ENCODE assay signal across 1 cellular context in the genomic region with DNA sequence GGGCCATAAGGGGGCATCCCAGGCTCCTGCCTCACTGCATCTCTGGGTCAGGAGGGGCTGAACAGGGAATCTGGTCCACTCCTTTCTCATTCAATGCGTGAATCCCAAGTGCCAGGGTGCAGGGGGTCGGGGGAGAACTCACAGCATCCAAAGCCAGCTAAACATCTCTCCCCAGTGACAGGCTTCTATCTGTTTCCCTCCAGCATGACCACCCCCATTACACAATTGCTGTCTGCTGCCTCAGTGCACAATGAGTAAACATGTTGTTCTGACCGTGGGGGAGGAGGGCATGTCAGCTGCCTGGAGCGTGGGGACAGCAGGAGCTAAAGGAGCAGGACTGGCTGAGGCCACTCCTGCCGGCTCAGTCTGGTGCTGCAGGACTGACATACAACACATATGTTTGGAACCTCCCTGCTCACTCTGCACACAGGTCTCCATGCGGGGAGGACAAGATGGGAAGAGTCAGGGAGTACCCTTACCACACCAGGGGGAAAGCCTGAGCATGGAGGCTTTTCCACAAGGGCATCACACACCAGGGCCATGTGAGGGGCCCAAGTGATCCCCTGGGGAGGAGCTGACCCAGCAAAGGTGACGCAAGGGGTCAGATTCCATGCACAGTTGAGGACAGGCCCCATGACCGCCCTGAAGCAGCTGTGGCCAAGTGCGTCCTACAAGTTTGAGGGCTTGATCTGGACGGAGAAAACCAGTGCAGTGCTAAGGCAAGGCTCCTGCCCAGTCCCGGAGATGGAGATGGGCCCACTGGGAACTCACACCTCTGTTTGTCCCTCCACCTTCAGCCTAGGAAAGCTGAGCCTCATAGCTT.
A peak's percentile ranks its signal among the peaks of the same experiment; 100 is the strongest.
TF ChIP-seq lines count a peak whose summit lies in the region.

No MANE protein-coding gene starts in this region.

TF ChIP-seq in HepG2, 621 proteins besides CTCF, POLR2A, EP300 and RAD21 (continues in another document):
- TF ChIP-seq XRCC5 (optimal IDR thresholded peaks at IDR 0.05; ENCODE audit: low read length) = peak; percentile 39
- TF ChIP-seq, protein P1, sequence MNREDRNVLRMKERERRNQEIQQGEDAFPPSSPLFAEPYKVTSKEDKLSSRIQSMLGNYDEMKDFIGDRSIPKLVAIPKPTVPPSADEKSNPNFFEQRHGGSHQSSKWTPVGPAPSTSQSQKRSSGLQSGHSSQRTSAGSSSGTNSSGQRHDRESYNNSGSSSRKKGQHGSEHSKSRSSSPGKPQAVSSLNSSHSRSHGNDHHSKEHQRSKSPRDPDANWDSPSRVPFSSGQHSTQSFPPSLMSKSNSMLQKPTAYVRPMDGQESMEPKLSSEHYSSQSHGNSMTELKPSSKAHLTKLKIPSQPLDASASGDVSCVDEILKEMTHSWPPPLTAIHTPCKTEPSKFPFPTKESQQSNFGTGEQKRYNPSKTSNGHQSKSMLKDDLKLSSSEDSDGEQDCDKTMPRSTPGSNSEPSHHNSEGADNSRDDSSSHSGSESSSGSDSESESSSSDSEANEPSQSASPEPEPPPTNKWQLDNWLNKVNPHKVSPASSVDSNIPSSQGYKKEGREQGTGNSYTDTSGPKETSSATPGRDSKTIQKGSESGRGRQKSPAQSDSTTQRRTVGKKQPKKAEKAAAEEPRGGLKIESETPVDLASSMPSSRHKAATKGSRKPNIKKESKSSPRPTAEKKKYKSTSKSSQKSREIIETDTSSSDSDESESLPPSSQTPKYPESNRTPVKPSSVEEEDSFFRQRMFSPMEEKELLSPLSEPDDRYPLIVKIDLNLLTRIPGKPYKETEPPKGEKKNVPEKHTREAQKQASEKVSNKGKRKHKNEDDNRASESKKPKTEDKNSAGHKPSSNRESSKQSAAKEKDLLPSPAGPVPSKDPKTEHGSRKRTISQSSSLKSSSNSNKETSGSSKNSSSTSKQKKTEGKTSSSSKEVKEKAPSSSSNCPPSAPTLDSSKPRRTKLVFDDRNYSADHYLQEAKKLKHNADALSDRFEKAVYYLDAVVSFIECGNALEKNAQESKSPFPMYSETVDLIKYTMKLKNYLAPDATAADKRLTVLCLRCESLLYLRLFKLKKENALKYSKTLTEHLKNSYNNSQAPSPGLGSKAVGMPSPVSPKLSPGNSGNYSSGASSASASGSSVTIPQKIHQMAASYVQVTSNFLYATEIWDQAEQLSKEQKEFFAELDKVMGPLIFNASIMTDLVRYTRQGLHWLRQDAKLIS (CRISPR knock-in tag; IDR thresholded peaks at IDR 0.05) = no peak
- TF ChIP-seq ZNF792 (CRISPR knock-in tag; IDR thresholded peaks at IDR 0.05) = peak; percentile 94
- TF ChIP-seq, protein P2, sequence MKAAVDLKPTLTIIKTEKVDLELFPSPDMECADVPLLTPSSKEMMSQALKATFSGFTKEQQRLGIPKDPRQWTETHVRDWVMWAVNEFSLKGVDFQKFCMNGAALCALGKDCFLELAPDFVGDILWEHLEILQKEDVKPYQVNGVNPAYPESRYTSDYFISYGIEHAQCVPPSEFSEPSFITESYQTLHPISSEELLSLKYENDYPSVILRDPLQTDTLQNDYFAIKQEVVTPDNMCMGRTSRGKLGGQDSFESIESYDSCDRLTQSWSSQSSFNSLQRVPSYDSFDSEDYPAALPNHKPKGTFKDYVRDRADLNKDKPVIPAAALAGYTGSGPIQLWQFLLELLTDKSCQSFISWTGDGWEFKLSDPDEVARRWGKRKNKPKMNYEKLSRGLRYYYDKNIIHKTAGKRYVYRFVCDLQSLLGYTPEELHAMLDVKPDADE (CRISPR knock-in tag; IDR thresholded peaks at IDR 0.05) = no peak
- peak; percentile 55; the same call in 1 of the 2 replicates for TF ChIP-seq FOXO1 (CRISPR knock-in tag; IDR thresholded peaks at IDR 0.05)
- no peak for TF ChIP-seq ZSCAN29 (CRISPR knock-in tag; conservative IDR thresholded peaks at IDR 0.05)
- TF ChIP-seq DNMT3B (CRISPR knock-in tag; conservative IDR thresholded peaks at IDR 0.05) = no peak
- no peak for TF ChIP-seq ZFP41 (CRISPR knock-in tag; IDR thresholded peaks at IDR 0.05; ENCODE audit: borderline replicate concordance)
- TF ChIP-seq, protein P3, sequence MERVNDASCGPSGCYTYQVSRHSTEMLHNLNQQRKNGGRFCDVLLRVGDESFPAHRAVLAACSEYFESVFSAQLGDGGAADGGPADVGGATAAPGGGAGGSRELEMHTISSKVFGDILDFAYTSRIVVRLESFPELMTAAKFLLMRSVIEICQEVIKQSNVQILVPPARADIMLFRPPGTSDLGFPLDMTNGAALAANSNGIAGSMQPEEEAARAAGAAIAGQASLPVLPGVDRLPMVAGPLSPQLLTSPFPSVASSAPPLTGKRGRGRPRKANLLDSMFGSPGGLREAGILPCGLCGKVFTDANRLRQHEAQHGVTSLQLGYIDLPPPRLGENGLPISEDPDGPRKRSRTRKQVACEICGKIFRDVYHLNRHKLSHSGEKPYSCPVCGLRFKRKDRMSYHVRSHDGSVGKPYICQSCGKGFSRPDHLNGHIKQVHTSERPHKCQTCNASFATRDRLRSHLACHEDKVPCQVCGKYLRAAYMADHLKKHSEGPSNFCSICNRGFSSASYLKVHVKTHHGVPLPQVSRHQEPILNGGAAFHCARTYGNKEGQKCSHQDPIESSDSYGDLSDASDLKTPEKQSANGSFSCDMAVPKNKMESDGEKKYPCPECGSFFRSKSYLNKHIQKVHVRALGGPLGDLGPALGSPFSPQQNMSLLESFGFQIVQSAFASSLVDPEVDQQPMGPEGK (CRISPR knock-in tag; IDR thresholded peaks at IDR 0.05) = peak; percentile 85
- TF ChIP-seq ELF4 (CRISPR knock-in tag; IDR thresholded peaks at IDR 0.05; ENCODE audit: borderline replicate concordance) = 0 out of 2 replicates have a peak, but pooled peaks have one; percentile 57
- no peak for TF ChIP-seq ZZZ3 (CRISPR knock-in tag; IDR thresholded peaks at IDR 0.05; ENCODE audit: borderline replicate concordance)
- TF ChIP-seq, protein P4, sequence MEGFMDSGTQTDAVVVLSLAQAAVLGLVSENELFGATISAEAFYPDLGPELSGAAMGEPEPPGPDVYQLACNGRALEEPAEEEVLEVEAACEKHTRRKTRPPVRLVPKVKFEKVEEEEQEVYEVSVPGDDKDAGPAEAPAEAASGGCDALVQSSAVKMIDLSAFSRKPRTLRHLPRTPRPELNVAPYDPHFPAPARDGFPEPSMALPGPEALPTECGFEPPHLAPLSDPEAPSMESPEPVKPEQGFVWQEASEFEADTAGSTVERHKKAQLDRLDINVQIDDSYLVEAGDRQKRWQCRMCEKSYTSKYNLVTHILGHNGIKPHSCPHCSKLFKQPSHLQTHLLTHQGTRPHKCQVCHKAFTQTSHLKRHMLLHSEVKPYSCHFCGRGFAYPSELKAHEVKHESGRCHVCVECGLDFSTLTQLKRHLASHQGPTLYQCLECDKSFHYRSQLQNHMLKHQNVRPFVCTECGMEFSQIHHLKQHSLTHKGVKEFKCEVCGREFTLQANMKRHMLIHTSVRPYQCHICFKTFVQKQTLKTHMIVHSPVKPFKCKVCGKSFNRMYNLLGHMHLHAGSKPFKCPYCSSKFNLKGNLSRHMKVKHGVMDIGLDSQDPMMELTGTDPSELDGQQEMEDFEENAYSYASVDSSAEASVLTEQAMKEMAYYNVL (CRISPR knock-in tag; IDR thresholded peaks at IDR 0.05; ENCODE audit: borderline replicate concordance) = no peak
- TF ChIP-seq, protein P5, sequence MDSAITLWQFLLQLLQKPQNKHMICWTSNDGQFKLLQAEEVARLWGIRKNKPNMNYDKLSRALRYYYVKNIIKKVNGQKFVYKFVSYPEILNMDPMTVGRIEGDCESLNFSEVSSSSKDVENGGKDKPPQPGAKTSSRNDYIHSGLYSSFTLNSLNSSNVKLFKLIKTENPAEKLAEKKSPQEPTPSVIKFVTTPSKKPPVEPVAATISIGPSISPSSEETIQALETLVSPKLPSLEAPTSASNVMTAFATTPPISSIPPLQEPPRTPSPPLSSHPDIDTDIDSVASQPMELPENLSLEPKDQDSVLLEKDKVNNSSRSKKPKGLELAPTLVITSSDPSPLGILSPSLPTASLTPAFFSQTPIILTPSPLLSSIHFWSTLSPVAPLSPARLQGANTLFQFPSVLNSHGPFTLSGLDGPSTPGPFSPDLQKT (CRISPR knock-in tag; IDR thresholded peaks at IDR 0.05; ENCODE audit: borderline replicate concordance) = no peak
- 0 out of 2 replicates have a peak, but pooled peaks have one; percentile 13 for TF ChIP-seq ZBTB38 (CRISPR knock-in tag; IDR thresholded peaks at IDR 0.05)
- no peak for TF ChIP-seq ZNF33A (CRISPR knock-in tag; IDR thresholded peaks at IDR 0.05; ENCODE audit: borderline replicate concordance)
- no peak for TF ChIP-seq ZNF841 (CRISPR knock-in tag; IDR thresholded peaks at IDR 0.05; ENCODE audit: borderline replicate concordance)
- TF ChIP-seq NRL (CRISPR knock-in tag; IDR thresholded peaks at IDR 0.05; ENCODE audit: borderline replicate concordance) = no peak
- TF ChIP-seq KLF15 (CRISPR knock-in tag; IDR thresholded peaks at IDR 0.05; ENCODE audit: borderline replicate concordance) = no peak
- no peak for TF ChIP-seq ATF1 (CRISPR knock-in tag; IDR thresholded peaks at IDR 0.05)
- peak; percentile 97 for TF ChIP-seq ZNF263 (CRISPR knock-in tag; IDR thresholded peaks at IDR 0.05)
- TF ChIP-seq TCF7L2 (IDR thresholded peaks at IDR 0.05; ENCODE audit: low read depth, low read length) = no peak
- peak; percentile 50; the same call in 1 of the 2 replicates for TF ChIP-seq SMYD3 (CRISPR knock-in tag; IDR thresholded peaks at IDR 0.05)
- no peak for TF ChIP-seq FOXJ3 (CRISPR knock-in tag; IDR thresholded peaks at IDR 0.05; ENCODE audit: borderline replicate concordance)
- no peak for TF ChIP-seq KLF11 (CRISPR knock-in tag; IDR thresholded peaks at IDR 0.05)
- no peak for TF ChIP-seq ZBTB8A (CRISPR knock-in tag; IDR thresholded peaks at IDR 0.05; ENCODE audit: borderline replicate concordance, low read depth)
- TF ChIP-seq TOPORS (CRISPR knock-in tag; IDR thresholded peaks at IDR 0.05) = peak; percentile 58; the same call in 1 of the 2 replicates
- TF ChIP-seq ZNF607 (CRISPR knock-in tag; IDR thresholded peaks at IDR 0.05; ENCODE audit: borderline replicate concordance) = peak; percentile 68; the same call in 1 of the 2 replicates
- TF ChIP-seq REXO4 (CRISPR knock-in tag; IDR thresholded peaks at IDR 0.05; ENCODE audit: borderline replicate concordance) = no peak
- TF ChIP-seq ZFAT (CRISPR knock-in tag; conservative IDR thresholded peaks at IDR 0.05) = no peak
- TF ChIP-seq RXRB (CRISPR knock-in tag; IDR thresholded peaks at IDR 0.05; ENCODE audit: borderline replicate concordance) = peak; percentile 65
- TF ChIP-seq RELA (CRISPR knock-in tag; IDR thresholded peaks at IDR 0.05) = no peak
- peak; percentile 67 for TF ChIP-seq JUND (CRISPR knock-in tag; IDR thresholded peaks at IDR 0.05)
- TF ChIP-seq ZFP62 (CRISPR knock-in tag; IDR thresholded peaks at IDR 0.05) = no peak
- TF ChIP-seq ASH2L (IDR thresholded peaks at IDR 0.05; ENCODE audit: insufficient read length, low read depth, low read length) = peak; percentile 22
- TF ChIP-seq ZNF468 (CRISPR knock-in tag; IDR thresholded peaks at IDR 0.05) = no peak
- peak; percentile 95 for TF ChIP-seq NR2C2 (CRISPR knock-in tag; IDR thresholded peaks at IDR 0.05; ENCODE audit: borderline replicate concordance)
- TF ChIP-seq ZSCAN12 (CRISPR knock-in tag; IDR thresholded peaks at IDR 0.05) = no peak
- TF ChIP-seq ZNF563 (CRISPR knock-in tag; IDR thresholded peaks at IDR 0.05) = no peak
- TF ChIP-seq, protein P6, sequence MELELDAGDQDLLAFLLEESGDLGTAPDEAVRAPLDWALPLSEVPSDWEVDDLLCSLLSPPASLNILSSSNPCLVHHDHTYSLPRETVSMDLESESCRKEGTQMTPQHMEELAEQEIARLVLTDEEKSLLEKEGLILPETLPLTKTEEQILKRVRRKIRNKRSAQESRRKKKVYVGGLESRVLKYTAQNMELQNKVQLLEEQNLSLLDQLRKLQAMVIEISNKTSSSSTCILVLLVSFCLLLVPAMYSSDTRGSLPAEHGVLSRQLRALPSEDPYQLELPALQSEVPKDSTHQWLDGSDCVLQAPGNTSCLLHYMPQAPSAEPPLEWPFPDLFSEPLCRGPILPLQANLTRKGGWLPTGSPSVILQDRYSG (CRISPR knock-in tag; IDR thresholded peaks at IDR 0.05) = no peak
- no peak for TF ChIP-seq ZNF343 (CRISPR knock-in tag; IDR thresholded peaks at IDR 0.05)
- TF ChIP-seq, protein P7, sequence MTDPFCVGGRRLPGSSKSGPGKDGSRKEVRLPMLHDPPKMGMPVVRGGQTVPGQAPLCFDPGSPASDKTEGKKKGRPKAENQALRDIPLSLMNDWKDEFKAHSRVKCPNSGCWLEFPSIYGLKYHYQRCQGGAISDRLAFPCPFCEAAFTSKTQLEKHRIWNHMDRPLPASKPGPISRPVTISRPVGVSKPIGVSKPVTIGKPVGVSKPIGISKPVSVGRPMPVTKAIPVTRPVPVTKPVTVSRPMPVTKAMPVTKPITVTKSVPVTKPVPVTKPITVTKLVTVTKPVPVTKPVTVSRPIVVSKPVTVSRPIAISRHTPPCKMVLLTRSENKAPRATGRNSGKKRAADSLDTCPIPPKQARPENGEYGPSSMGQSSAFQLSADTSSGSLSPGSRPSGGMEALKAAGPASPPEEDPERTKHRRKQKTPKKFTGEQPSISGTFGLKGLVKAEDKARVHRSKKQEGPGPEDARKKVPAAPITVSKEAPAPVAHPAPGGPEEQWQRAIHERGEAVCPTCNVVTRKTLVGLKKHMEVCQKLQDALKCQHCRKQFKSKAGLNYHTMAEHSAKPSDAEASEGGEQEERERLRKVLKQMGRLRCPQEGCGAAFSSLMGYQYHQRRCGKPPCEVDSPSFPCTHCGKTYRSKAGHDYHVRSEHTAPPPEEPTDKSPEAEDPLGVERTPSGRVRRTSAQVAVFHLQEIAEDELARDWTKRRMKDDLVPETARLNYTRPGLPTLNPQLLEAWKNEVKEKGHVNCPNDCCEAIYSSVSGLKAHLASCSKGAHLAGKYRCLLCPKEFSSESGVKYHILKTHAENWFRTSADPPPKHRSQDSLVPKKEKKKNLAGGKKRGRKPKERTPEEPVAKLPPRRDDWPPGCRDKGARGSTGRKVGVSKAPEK (CRISPR knock-in tag; IDR thresholded peaks at IDR 0.05; ENCODE audit: borderline replicate concordance) = no peak
- TF ChIP-seq FLYWCH1 (CRISPR knock-in tag; IDR thresholded peaks at IDR 0.05) = no peak
- TF ChIP-seq ZNF274 (CRISPR knock-in tag; IDR thresholded peaks at IDR 0.05) = no peak
- TF ChIP-seq SYNCRIP (IDR thresholded peaks at IDR 0.05; ENCODE audit: insufficient read depth, low read depth, low read length) = no peak
- TF ChIP-seq RFXANK (CRISPR knock-in tag; IDR thresholded peaks at IDR 0.05) = no peak
- no peak for TF ChIP-seq JUN (CRISPR knock-in tag; IDR thresholded peaks at IDR 0.05)
- TF ChIP-seq ZNF816 (CRISPR knock-in tag; IDR thresholded peaks at IDR 0.05; ENCODE audit: borderline replicate concordance) = no peak
- no peak for TF ChIP-seq ZKSCAN1 (IDR thresholded peaks at IDR 0.05; ENCODE audit: low read length)
- TF ChIP-seq TRIM24 (CRISPR knock-in tag; IDR thresholded peaks at IDR 0.05) = no peak
- TF ChIP-seq ZNF790 (CRISPR knock-in tag; IDR thresholded peaks at IDR 0.05; ENCODE audit: borderline replicate concordance) = no peak
- TF ChIP-seq ZFYVE20 (CRISPR knock-in tag; IDR thresholded peaks at IDR 0.05; ENCODE audit: borderline replicate concordance, low read depth) = no peak
